ENCODE assay signal across 17 cellular contexts in genomic region chr2:119730598-119731278, GRCh38. TPM values are rescaled to one million over a fixed set of nuclear protein-coding genes. Genes with fewer than 3 reads are reported as not detected.
DNase-seq lines count a peak whose midpoint lies in the region; ATAC-seq, FAIRE-seq and TF ChIP-seq lines count a peak whose summit lies in the region.
"Had no signal": no experiment of that assay in that cellular context is flagged by ENCODE, and none has a peak within 500 bp of the region (broad histone marks: within the 10 kb centered on the region; RNA-seq: fewer than 3 reads in every experiment).

No MANE protein-coding gene starts in this region.

- FAIRE-seq in bronchial epithelial cell (lab: Jason Lieb, UNC): no peak
- FAIRE-seq: colon had no signal

- peaks cover 10% of the 10 kb centered on the region for H3K27me3 ChIP-seq in bronchial epithelial cell (ENCODE audit: control insufficient read depth, insufficient read depth, low read length)
- H3K27me3 ChIP-seq: right atrium auricular region had no signal

- H3K4me3 ChIP-seq in NB4 (ENCODE audit: low read depth, low read length) (no peak overlapping the region), bronchial epithelial cell (ENCODE audit: low read depth, low read length) (no peak overlapping the region)
- H3K4me3 ChIP-seq: right atrium auricular region had no signal

- no peaks in the 10 kb centered on the region for H3K36me3 ChIP-seq in bronchial epithelial cell (ENCODE audit: control insufficient read depth, insufficient read depth, low read length)
- H3K36me3 ChIP-seq: right atrium auricular region had no signal

- ATAC-seq in GM18873 (IDR thresholded peaks at IDR 0.05; ENCODE audit: low FRiP score, unreplicated experiment) (no peak), GM21723 (IDR thresholded peaks at IDR 0.05; ENCODE audit: unreplicated experiment) (no peak)
- ATAC-seq in stimulated activated naive CD8-positive, alpha-beta T cell treated with anti-CD3 and anti-CD28 coated beads, Interleukin-15, Interleukin-2, amounts not matched to agents 100 U/mL and 50 U/mL, for 24 hours: no peak
- ATAC-seq: activated CD4-positive, CD25-positive, alpha-beta regulatory T cell treated with anti-CD3 and anti-CD28 coated beads, Interleukin-2, amount 50 U/mL, for 24 hours; HCT116 had no signal

- no peak for TF ChIP-seq CTCF in NB4 (IDR thresholded peaks at IDR 0.05; ENCODE audit: low read depth, low read length)
- TF ChIP-seq CTCF in bronchial epithelial cell (IDR thresholded peaks at IDR 0.05; ENCODE audit: insufficient read depth, low read length, severe bottlenecking): no peak

- peak; percentile 86 for DNase-seq in COLO668 (lab: John Stamatoyannopoulos, UW; ENCODE audit: unreplicated experiment)
- peak; percentile 16 for DNase-seq in NB4 (ENCODE audit: low read depth)
- DNase-seq in bronchial epithelial cell (ENCODE audit: low read depth): peak; percentile 85
- peak; percentile 82 for DNase-seq in mesenteric fat pad (ENCODE audit: low spot score)
- DNase-seq in stimulated activated naive CD8-positive, alpha-beta T cell treated with anti-CD3 and anti-CD28 coated beads, Interleukin-15, Interleukin-2, amounts not matched to agents 100 U/mL and 50 U/mL, for 24 hours: no peak
- no peak for DNase-seq in germinal center (ENCODE audit: low spot score)
- DNase-seq: activated gamma-delta T cell, anterior cingulate cortex, COR-L47, NCI-H1930, SIG-M5 had no signal

- TF ChIP-seq POLR2A in NB4 (IDR thresholded peaks at IDR 0.05; ENCODE audit: extremely low read depth, insufficient read length): no peak

RNA-seq across cellular contexts. Expression of gene PTPN4, which starts 29.0 kb away (rescaled TPM):
- total RNA-seq in bronchial epithelial cell (20.5 and 34.2 TPM in 2 replicates), mesenteric fat pad (45.9 TPM)

RNA-seq across cellular contexts. Expression of gene TMEM177, which starts 51.7 kb away (rescaled TPM):
- total RNA-seq in bronchial epithelial cell: 6.6 and 9.6 TPM in 2 replicates
- total RNA-seq in mesenteric fat pad: 6.1 TPM

Comparison
In these comparisons a context has a peak if more than half of its experiments do, and no peak if none do; other contexts are left out.
1. DNase-seq: peak in COLO668 (single experiment), NB4 (single experiment), bronchial epithelial cell (single experiment) and mesenteric fat pad (single experiment); none in stimulated activated naive CD8-positive, alpha-beta T cell treated with anti-CD3 and anti-CD28 coated beads, Interleukin-15, Interleukin-2, amounts not matched to agents 100 U/mL and 50 U/mL, for 24 hours (single experiment) and germinal center (single experiment).